36 cellular contexts compared by ENCODE assay signal in the genomic region with DNA sequence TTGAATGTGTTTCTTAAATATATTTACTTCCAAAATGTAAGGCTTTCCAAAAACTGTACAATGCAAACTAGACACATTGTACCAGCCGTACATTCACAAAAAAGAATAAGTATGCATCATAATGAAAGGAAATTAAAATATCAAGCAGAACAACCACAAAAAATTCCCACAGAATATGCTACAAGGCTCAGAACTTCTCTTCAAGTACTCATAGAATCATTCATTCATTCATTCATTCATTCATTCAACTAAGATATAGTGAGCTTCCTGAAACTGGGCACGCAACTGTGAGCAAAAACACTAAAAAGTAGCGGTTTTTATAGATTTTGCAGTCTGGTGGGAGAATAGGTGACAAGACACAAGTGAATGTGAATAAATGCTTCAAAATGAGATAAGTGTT.
"Had no signal": no experiment of that assay in that cellular context is flagged by ENCODE, and none has a peak within 500 bp of the region (broad histone marks: within the 10 kb centered on the region; RNA-seq: fewer than 3 reads in every experiment).

No MANE protein-coding gene starts in this region.

- H3K4me3 ChIP-seq: MG63 had no signal

- DNase-seq: Karpas-422, Kasumi-1, MG63, MM.1S, MV-4-11, NCI-H1048, NCI-H1092, NCI-H1105, NCI-H1105 treated with DMSO at 0.1 percent for 48 hours, NCI-H1417, NCI-H1417 treated with DMSO at 0.1 percent for 48 hours, NCI-H1436, NCI-H1436 treated with DMSO at 0.1 percent for 48 hours, NCI-H146, NCI-H1694, NCI-H1694 treated with DMSO at 0.1 percent for 48 hours, NCI-H187, NCI-H187 treated with DMSO at 0.1 percent for 48 hours, NCI-H1930, NCI-H2029, NCI-H2029 treated with DMSO at 0.1 percent for 48 hours, NCI-H2081, NCI-H2081 treated with DMSO at 0.1 percent for 48 hours, NCI-H2107, NCI-H2171, NCI-H2171 treated with DMSO at 0.1 percent for 48 hours, NCI-H2227 treated with DMSO at 0.1 percent for 48 hours, NCI-H226, NCI-H345, NCI-H446, NCI-H446 treated with DMSO at 0.1 percent for 48 hours, NCI-H510A, NCI-H510A treated with DMSO at 0.1 percent for 48 hours, NCI-H524, NCI-H524 treated with DMSO at 0.1 percent for 48 hours, NCI-H526 had no signal

- H3K27me3 ChIP-seq: MG63 had no signal
